12 cellular contexts compared by ENCODE assay signal in the genomic region with DNA sequence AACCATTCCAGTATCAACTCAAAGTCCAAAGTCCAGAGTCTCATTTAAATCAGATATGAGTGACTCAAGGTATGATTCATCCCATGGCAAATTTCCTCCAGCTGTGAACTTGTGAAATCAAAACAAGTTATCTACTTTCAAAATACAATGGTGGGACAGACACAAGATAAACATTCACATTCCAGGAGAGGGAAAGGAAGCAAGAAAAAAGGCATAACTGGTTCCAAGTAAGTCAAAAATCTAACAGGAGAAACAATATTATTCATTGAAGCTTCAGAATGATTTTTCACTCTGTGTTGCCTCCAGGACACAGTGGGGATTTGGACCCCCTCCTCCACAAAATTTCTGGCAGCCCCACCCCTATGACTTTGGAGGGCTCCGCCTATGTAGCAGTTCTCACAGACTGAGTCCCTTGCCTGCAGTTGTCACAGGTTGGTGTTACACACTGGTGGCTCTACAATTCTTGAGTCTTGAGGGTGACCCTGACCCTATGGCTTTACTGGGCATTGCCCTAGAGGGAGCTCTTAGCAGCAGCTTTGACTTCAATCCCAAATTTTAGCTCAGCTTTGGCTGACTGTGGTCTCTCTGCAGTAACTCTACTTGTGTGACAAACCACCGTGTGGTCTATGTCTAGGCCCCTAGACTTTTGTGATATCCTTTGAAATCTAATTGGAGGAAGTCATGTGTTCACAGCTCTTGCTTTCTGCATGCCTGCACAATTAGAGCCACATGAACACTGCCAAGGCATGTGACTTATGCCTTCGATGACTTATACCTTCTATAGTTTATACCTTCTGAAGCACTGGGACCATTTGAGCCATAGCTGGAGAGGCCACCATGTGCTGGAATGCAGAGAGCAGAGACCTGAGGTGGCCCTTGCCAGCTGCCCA.
DNase-seq lines count a peak whose midpoint lies in the region; ATAC-seq, FAIRE-seq and TF ChIP-seq lines count a peak whose summit lies in the region.
"Had no signal": no experiment of that assay in that cellular context is flagged by ENCODE, and none has a peak within 500 bp of the region (broad histone marks: within the 10 kb centered on the region; RNA-seq: fewer than 3 reads in every experiment).

No MANE protein-coding gene starts in this region.

- peak overlapping the region in 11 of 12 donors; percentile 24 to 70 (median 63) for H3K27ac ChIP-seq in heart left ventricle
- no peak overlapping the region for H3K27ac ChIP-seq in small intestine (ENCODE audit: low read depth in 1 of 2, low read length in 1 of 2)

- H3K27me3 ChIP-seq in heart left ventricle (no peaks in the 10 kb centered on the region), small intestine (ENCODE audit: control insufficient read depth in 2 of 2, insufficient read depth in 2 of 2, low read length in 2 of 2) (no peaks in the 10 kb centered on the region)
- H3K27me3 ChIP-seq: Peyer's patch had no signal

- H3K4me1 ChIP-seq in heart left ventricle (peaks cover 0 to 18% (median 3%) of the 10 kb centered on the region in 12 donors), small intestine (ENCODE audit: control insufficient read depth in 2 of 2, insufficient read depth in 1 of 2, low read depth in 1 of 2, low read length in 1 of 2) (peaks cover 2% of the 10 kb centered on the region in 2 donors)
- H3K4me1 ChIP-seq: Peyer's patch had no signal

- H3K36me3 ChIP-seq in heart left ventricle (no peaks in the 10 kb centered on the region), small intestine (ENCODE audit: control insufficient read depth in 2 of 2, insufficient read depth in 2 of 2, low read length in 2 of 2) (no peaks in the 10 kb centered on the region)
- H3K36me3 ChIP-seq: Peyer's patch had no signal

- H3K9me3 ChIP-seq in heart left ventricle = peaks cover 0 to 20% (median 2%) of the 10 kb centered on the region in 12 donors
- H3K9me3 ChIP-seq in small intestine (ENCODE audit: control insufficient read depth, low read depth) = no peaks in the 10 kb centered on the region
- H3K9me3 ChIP-seq: Peyer's patch had no signal

- WGBS in heart left ventricle, 4 donors = 64 to 82% (median 65%) methylated on average over 3 of the region's 3 CpGs
- WGBS in small intestine, 3 donors = 72 to 87% (median 82%) methylated on average over 3 of the region's 3 CpGs

- peak; percentile 6 for DNase-seq in Jurkat, Clone E6-1 (ENCODE audit: low read depth, low spot score)
- DNase-seq in astrocyte of the hippocampus (ENCODE audit: low read depth, low spot score) (peak; percentile 91), heart left ventricle (peak in 2 of 5 donors; percentile 46 to 60), small intestine (peak; percentile 92), GDM1 (lab: John Stamatoyannopoulos, UW) (no peak), HK-2 (ENCODE audit: unreplicated experiment) (no peak), NCI-H1105 (lab: John Stamatoyannopoulos, UW) (no peak)
- DNase-seq: activated CD4-positive, CD25-positive, alpha-beta regulatory T cell treated with anti-CD3 and anti-CD28 coated beads, Interleukin-2, amount 50 U/mL, for 72 hours; activated naive CD4-positive, alpha-beta T cell treated with anti-CD3 and anti-CD28 coated beads for 36 hours; Peyer's patch; stimulated activated naive CD4-positive, alpha-beta T cell treated with Interleukin-2 at 50 U/mL for 16 hours had no signal

- H3K4me3 ChIP-seq in Jurkat, Clone E6-1 (ENCODE audit: low read length) = no peak overlapping the region
- H3K4me3 ChIP-seq in heart left ventricle = no peak overlapping the region
- no peak overlapping the region for H3K4me3 ChIP-seq in small intestine (ENCODE audit: low read depth in 1 of 2, low read length in 2 of 2)
- H3K4me3 ChIP-seq: Peyer's patch had no signal

- TF ChIP-seq CTCF in heart left ventricle (IDR thresholded peaks at IDR 0.05) = no peak

- peak; percentile 93 for FAIRE-seq in small intestine (lab: Jason Lieb, UNC)

- TF ChIP-seq POLR2A in heart left ventricle (IDR thresholded peaks at IDR 0.05) = no peak

- intact Hi-C loops in heart left ventricle (cut with DNase I) = loop anchor here in 1 of 10 donors (5.0 kb wide), 1 partner anchor 58 kb away; no protein-coding TSS in a partner anchor

- ATAC-seq in heart left ventricle (peak; percentile 58 to 94 (median 90)), GM18873 (IDR thresholded peaks at IDR 0.05; ENCODE audit: low FRiP score, unreplicated experiment) (no peak)

Comparison
In these comparisons a context has a peak if more than half of its experiments do, and no peak if none do; other contexts are left out.
1. DNase-seq: peak in Jurkat, Clone E6-1 (single experiment), astrocyte of the hippocampus (single experiment) and small intestine (single experiment); none in GDM1 (single experiment), HK-2 (single experiment) and NCI-H1105 (single experiment).
2. H3K27ac ChIP-seq: peak in heart left ventricle (11 of 12); none in small intestine (0 of 2).